In the genomic region with DNA sequence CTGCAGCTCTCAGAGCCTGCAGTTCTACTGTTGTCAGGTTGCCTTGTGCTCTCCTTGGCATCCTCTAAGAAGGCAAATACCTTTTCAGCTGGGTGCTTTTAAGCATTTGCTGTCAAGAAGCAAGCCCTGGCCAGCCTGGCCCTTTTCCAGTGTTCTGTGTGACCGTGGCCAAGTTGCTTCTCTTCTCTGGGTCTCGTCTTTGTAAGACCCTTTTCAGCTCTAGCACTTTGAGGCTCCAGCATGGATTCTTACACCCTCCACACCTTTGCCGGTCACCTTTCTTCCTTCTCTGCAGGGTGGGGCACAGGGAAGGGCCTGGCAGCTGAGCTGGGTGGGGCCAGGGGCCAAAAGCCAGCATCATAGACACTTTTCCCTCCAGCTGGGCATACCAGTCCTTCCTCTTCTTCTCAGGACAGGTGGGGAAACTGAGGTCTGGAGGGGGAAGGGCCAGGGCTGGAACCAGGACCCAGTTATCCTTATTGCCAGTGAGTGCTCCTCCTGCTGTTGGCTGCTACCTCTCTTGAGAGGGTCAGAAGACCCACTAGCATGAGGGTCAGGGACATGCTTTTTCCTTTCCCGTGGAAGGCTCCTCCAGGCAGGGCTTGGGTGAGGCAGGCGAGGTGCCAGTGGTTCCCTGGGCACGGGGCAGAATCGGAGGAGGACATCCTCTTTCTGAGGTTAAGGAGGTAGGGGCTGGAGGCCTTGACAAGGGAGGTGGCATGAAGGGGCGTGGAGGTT, we compare ENCODE assay signal across 12 cellular contexts. TPM values are rescaled to one million over a fixed set of nuclear protein-coding genes. Genes with fewer than 3 reads are reported as not detected.
DNase-seq lines count a peak whose midpoint lies in the region; ATAC-seq and TF ChIP-seq lines count a peak whose summit lies in the region.
"Had no signal": no experiment of that assay in that cellular context is flagged by ENCODE, and none has a peak within 500 bp of the region (broad histone marks: within the 10 kb centered on the region; RNA-seq: fewer than 3 reads in every experiment).

No MANE protein-coding gene starts in this region.

- no peaks in the 10 kb centered on the region for H3K27me3 Mint-ChIP-seq in WTC11 (ENCODE audit: low read depth)
- peaks cover 7% of the 10 kb centered on the region for H3K27me3 Mint-ChIP-seq in neural progenitor cell (ENCODE audit: insufficient read depth, low read depth)
- H3K27me3 Mint-ChIP-seq: activated CD8-positive, alpha-beta memory T cell treated with anti-CD3 and anti-CD28 coated beads, Interleukin-2, amount 10 ng/mL, durations not matched to agents 7 days and 5 days; activated naive CD8-positive, alpha-beta T cell treated with anti-CD3 and anti-CD28 coated beads, Interleukin-2, amount 50 U/mL, for 24 hours had no signal

- POLR2A ChIA-PET in WTC11 (lab: Charles Lee) (interaction anchor here (0.7 kb wide), 1 partner anchor 251 kb away, joined by 3 read pairs; a partner anchor contains a TSS), A673 (lab: Charles Lee; ENCODE audit: low non-redundant PET) (no interaction called here)

- peak overlapping the region; percentile 56 for H3K27ac ChIP-seq in neural progenitor cell
- peak overlapping the region; percentile 95 to 98 (median 96) for H3K27ac ChIP-seq in thyroid gland
- no peak overlapping the region for H3K27ac ChIP-seq in A673 (ENCODE audit: low read depth, low read length, poor library complexity, severe bottlenecking)

- CTCF ChIA-PET in WTC11 (lab: Charles Lee) (interaction anchor here (0.5 to 1.6 kb wide), 2 partner anchors 10 to 27 kb away, joined by 4 to 5 read pairs; no protein-coding TSS in a partner anchor), A673 (lab: Charles Lee) (no interaction called here)

- BruUV-seq in A673 (replicated peaks; lab: Mats Ljungman, UMichigan) = no TSS peak

- TF ChIP-seq POLR2A in thyroid gland (IDR thresholded peaks at IDR 0.05) = no peak

- peak overlapping the region; percentile 74 for H3K27ac Mint-ChIP-seq in WTC11
- H3K27ac Mint-ChIP-seq in neural progenitor cell = peak overlapping the region; percentile 90
- H3K27ac Mint-ChIP-seq: activated CD8-positive, alpha-beta memory T cell treated with anti-CD3 and anti-CD28 coated beads, Interleukin-2, amount 10 ng/mL, durations not matched to agents 7 days and 5 days; activated naive CD8-positive, alpha-beta T cell treated with anti-CD3 and anti-CD28 coated beads, Interleukin-2, amount 50 U/mL, for 24 hours had no signal

- peaks cover 51% of the 10 kb centered on the region for H3K4me1 Mint-ChIP-seq in WTC11
- H3K4me1 Mint-ChIP-seq in neural progenitor cell = peaks cover 54% of the 10 kb centered on the region
- H3K4me1 Mint-ChIP-seq: activated CD8-positive, alpha-beta memory T cell treated with anti-CD3 and anti-CD28 coated beads, Interleukin-2, amount 10 ng/mL, durations not matched to agents 7 days and 5 days; activated naive CD8-positive, alpha-beta T cell treated with anti-CD3 and anti-CD28 coated beads, Interleukin-2, amount 50 U/mL, for 24 hours had no signal

- peaks cover 36% of the 10 kb centered on the region for H3F3A ChIP-seq in neural progenitor cell (ENCODE audit: low read depth)

- H3K4me1 ChIP-seq in neural progenitor cell (peaks cover 55% of the 10 kb centered on the region), thyroid gland (peaks cover 96 to 100% of the 10 kb centered on the region in 2 donors), A673 (ENCODE audit: insufficient read depth, low read length, poor library complexity, severe bottlenecking) (peaks cover 22% of the 10 kb centered on the region)
- H3K4me1 ChIP-seq: HAP-1 had no signal

- H3K36me3 ChIP-seq in neural progenitor cell (no peaks in the 10 kb centered on the region), thyroid gland (no peaks in the 10 kb centered on the region), A673 (ENCODE audit: insufficient read depth, low read length, poor library complexity, severe bottlenecking) (no peaks in the 10 kb centered on the region)
- H3K36me3 ChIP-seq: HAP-1 had no signal

- H3K9me3 Mint-ChIP-seq in WTC11 (no peaks in the 10 kb centered on the region), neural progenitor cell (no peaks in the 10 kb centered on the region)
- H3K9me3 Mint-ChIP-seq: activated naive CD8-positive, alpha-beta T cell treated with anti-CD3 and anti-CD28 coated beads, Interleukin-2, amount 50 U/mL, for 24 hours had no signal

- 34 to 45% methylated on average over 8 of the region's 8 CpGs for WGBS in thyroid gland, 2 donors

- peaks cover 68% of the 10 kb centered on the region for H4K20me1 ChIP-seq in neural progenitor cell (ENCODE audit: low read depth)

- TF ChIP-seq CTCF in WTC11 (IDR thresholded peaks at IDR 0.05) (no peak), neural progenitor cell (IDR thresholded peaks at IDR 0.05) (no peak), thyroid gland (IDR thresholded peaks at IDR 0.05) (no peak), A673 (conservative IDR thresholded peaks at IDR 0.05; ENCODE audit: low read depth, low read length) (no peak)

- peaks cover 99% of the 10 kb centered on the region for H3K79me2 ChIP-seq in neural progenitor cell (ENCODE audit: low read depth)

- H2AFZ ChIP-seq in neural progenitor cell (replicated peaks) = no peak overlapping the region

- ATAC-seq in WTC11 (no peak), esophagus mucosa (peak; percentile 68), HG03025 (IDR thresholded peaks at IDR 0.05; ENCODE audit: low FRiP score, unreplicated experiment) (no peak), HG02938 (IDR thresholded peaks at IDR 0.05; ENCODE audit: unreplicated experiment) (no peak)
- ATAC-seq: activated CD8-positive, alpha-beta memory T cell treated with anti-CD3 and anti-CD28 coated beads, Interleukin-2, amount 10 ng/mL, durations not matched to agents 7 days and 5 days; activated naive CD8-positive, alpha-beta T cell treated with anti-CD3 and anti-CD28 coated beads, Interleukin-2, amount 50 U/mL, for 24 hours had no signal

- H3K4me3 ChIP-seq in neural progenitor cell (no peak overlapping the region), thyroid gland (replicated peaks in 1 of 3) (no peak overlapping the region), A673 (ENCODE audit: low read depth, low read length, poor library complexity, severe bottlenecking) (no peak overlapping the region)
- H3K4me3 ChIP-seq: HAP-1 had no signal

- H3K9ac ChIP-seq in neural progenitor cell = no peak overlapping the region

- DNase-seq in WTC11 (ENCODE audit: low spot score) (no peak), neural progenitor cell (ENCODE audit: low spot score) (no peak), thyroid gland (peak; percentile 95 to 96), A673 (ENCODE audit: low spot score) (no peak), NCI-H1092 (lab: John Stamatoyannopoulos, UW) (no peak)
- DNase-seq: activated CD8-positive, alpha-beta memory T cell treated with anti-CD3 and anti-CD28 coated beads, Interleukin-2, amount 10 ng/mL, durations not matched to agents 7 days and 5 days; activated naive CD8-positive, alpha-beta T cell treated with anti-CD3 and anti-CD28 coated beads, Interleukin-2, amount 50 U/mL, for 24 hours; NCI-H2171 had no signal

- H3K9me3 ChIP-seq in neural progenitor cell (ENCODE audit: low read depth) = no peaks in the 10 kb centered on the region
- H3K9me3 ChIP-seq in thyroid gland = no peaks in the 10 kb centered on the region
- no peaks in the 10 kb centered on the region for H3K9me3 ChIP-seq in A673 (ENCODE audit: low read depth, low read length, poor library complexity, severe bottlenecking)
- H3K9me3 ChIP-seq: HAP-1 had no signal

- peak overlapping the region; percentile 19 for H3K4me2 ChIP-seq in neural progenitor cell

- H3K36me3 Mint-ChIP-seq in WTC11 (no peaks in the 10 kb centered on the region), neural progenitor cell (peaks cover 3% of the 10 kb centered on the region)
- H3K36me3 Mint-ChIP-seq: activated CD8-positive, alpha-beta memory T cell treated with anti-CD3 and anti-CD28 coated beads, Interleukin-2, amount 10 ng/mL, durations not matched to agents 7 days and 5 days had no signal

- H3K4me3 Mint-ChIP-seq in WTC11 (no peak overlapping the region), neural progenitor cell (no peak overlapping the region)
- H3K4me3 Mint-ChIP-seq: activated CD8-positive, alpha-beta memory T cell treated with anti-CD3 and anti-CD28 coated beads, Interleukin-2, amount 10 ng/mL, durations not matched to agents 7 days and 5 days; activated naive CD8-positive, alpha-beta T cell treated with anti-CD3 and anti-CD28 coated beads, Interleukin-2, amount 50 U/mL, for 24 hours had no signal

- no peaks in the 10 kb centered on the region for H3K27me3 ChIP-seq in neural progenitor cell
- no peaks in the 10 kb centered on the region for H3K27me3 ChIP-seq in thyroid gland
- H3K27me3 ChIP-seq in A673 (replicated peaks; ENCODE audit: insufficient read depth, low read depth, low read length, poor library complexity) = no peaks in the 10 kb centered on the region

- intact Hi-C loops in thyroid gland (cut with DNase I) = no loop called here
- intact Hi-C loops in A673 (cut with micrococcal nuclease; ENCODE audit: unreplicated experiment) = no loop called here

TF ChIP-seq in WTC11, 78 proteins besides CTCF, POLR2A, EP300 and RAD21:
- TF ChIP-seq ZNF423 (CRISPR knock-in tag; IDR thresholded peaks at IDR 0.05) = no peak
- TF ChIP-seq NFATC4 (CRISPR knock-in tag; IDR thresholded peaks at IDR 0.05) = no peak

RNA-seq across cellular contexts. Expression of a gene that starts 0.5 kb away (rescaled TPM):
- total RNA-seq in WTC11 (2021) = 58.1 to 69.9 TPM (median 61.5 TPM) in 3 replicates
- 112 TPM for total RNA-seq in esophagus mucosa
- 22.9 and 45.6 TPM in 2 replicates for total RNA-seq in neural progenitor cell (ENCODE audit: low replicate concordance)
- total RNA-seq in thyroid gland = 100 to 1,000 TPM in 2 of 4 donors, 10 to 100 TPM in 2; 84.9 to 171 (median 113) TPM
- total RNA-seq in A673 (2021) = 44.0 and 46.7 TPM in 2 replicates

RNA-seq across cellular contexts. Expression of a gene that starts 57.9 kb away (rescaled TPM):
- total RNA-seq in WTC11 (2021) (2,564 to 2,814 TPM (median 2,812 TPM) in 3 replicates), esophagus mucosa (1,847 TPM), neural progenitor cell (ENCODE audit: low replicate concordance) (3,204 and 3,639 TPM in 2 replicates), thyroid gland (1,000 to 10,000 TPM; 2,017 to 5,540 (median 2,786) TPM), A673 (2021) (1,789 and 1,909 TPM in 2 replicates)

Comparison
In these comparisons a context has a peak if more than half of its experiments do, and no peak if none do; other contexts are left out.
1. DNase-seq: peak in thyroid gland (2 of 2); none in WTC11 (single experiment), neural progenitor cell (single experiment), A673 (single experiment) and NCI-H1092 (single experiment).